8 cellular contexts compared by ENCODE assay signal in genomic region chr9:113219186-113219936, GRCh38. TPM values are rescaled to one million over a fixed set of nuclear protein-coding genes. Genes with fewer than 3 reads are reported as not detected.
DNase-seq lines count a peak whose midpoint lies in the region; ATAC-seq and TF ChIP-seq lines count a peak whose summit lies in the region.

No MANE protein-coding gene starts in this region.

- peak overlapping the region; percentile 98 for H3K27ac Mint-ChIP-seq in activated T-cell treated with anti-CD3 and anti-CD28 coated beads, Interleukin-2, amount 50 U/mL, for 24 hours

- H3K4me3 ChIP-seq in SJSA1 (peak overlapping the region; percentile 67), right lobe of liver (no peak overlapping the region)

- intact Hi-C loops in right lobe of liver (cut with DNase I) = no loop called here

- H3K4me1 ChIP-seq in SJSA1 (replicated peaks) (peaks cover 28% of the 10 kb centered on the region), right lobe of liver (peaks cover 0 to 29% (median 7%) of the 10 kb centered on the region in 4 donors)

- no peak for TF ChIP-seq CTCF in right lobe of liver (IDR thresholded peaks at IDR 0.05)

- H3K27ac ChIP-seq in SJSA1 (peak overlapping the region; percentile 77), right lobe of liver (peak overlapping the region in 2 of 3 donors; percentile 7 to 80), caudate nucleus (ENCODE audit: low read depth, low read length) (no peak overlapping the region)

- H3K9me3 ChIP-seq in SJSA1 (replicated peaks) = 0 out of 2 replicates have a peak, but pooled peaks cover 2% of the 10 kb centered on the region
- no peaks in the 10 kb centered on the region for H3K9me3 ChIP-seq in right lobe of liver

- no peak for DNase-seq in activated T-cell treated with anti-CD3 and anti-CD28 coated beads, Interleukin-2, amount 50 U/mL, for 24 hours
- DNase-seq in activated T-cell treated with anti-CD3 and anti-CD28 coated beads, Interleukin-2, amount 50 U/mL, for 48 hours = no peak
- DNase-seq in SJSA1 (ENCODE audit: low read depth in 1 of 2, low spot score in 2 of 2) (peak in 1 of 2 experiments; percentile 3), right lobe of liver (no peak), caudate nucleus (lab: John Stamatoyannopoulos, UW) (no peak), DMS79 treated with DMSO at 0.1 percent for 48 hours (lab: John Stamatoyannopoulos, UW) (no peak), C1 segment of cervical spinal cord (lab: John Stamatoyannopoulos, UW) (no peak)

- H3K4me1 Mint-ChIP-seq in activated T-cell treated with anti-CD3 and anti-CD28 coated beads, Interleukin-2, amount 50 U/mL, for 24 hours (ENCODE audit: low read depth) = peaks cover 67% of the 10 kb centered on the region

- H3K4me3 Mint-ChIP-seq in activated T-cell treated with anti-CD3 and anti-CD28 coated beads, Interleukin-2, amount 50 U/mL, for 24 hours = peak overlapping the region; percentile 97

- H3K36me3 Mint-ChIP-seq in activated T-cell treated with anti-CD3 and anti-CD28 coated beads, Interleukin-2, amount 50 U/mL, for 24 hours (ENCODE audit: low read depth) = peaks cover 54% of the 10 kb centered on the region

- TF ChIP-seq POLR2A in right lobe of liver (IDR thresholded peaks at IDR 0.05) = no peak

- H3K9me3 Mint-ChIP-seq in activated T-cell treated with anti-CD3 and anti-CD28 coated beads, Interleukin-2, amount 50 U/mL, for 24 hours = no peaks in the 10 kb centered on the region

- 55% methylated on average over 3 of the region's 3 CpGs for WGBS in right lobe of liver (ENCODE audit: insufficient coverage, low coverage, low lambda C conversion rate, missing lambda C conversion rate)

- peaks cover 25% of the 10 kb centered on the region for H3K36me3 ChIP-seq in SJSA1
- H3K36me3 ChIP-seq in right lobe of liver = no peaks in the 10 kb centered on the region

- ATAC-seq in HG02943 (IDR thresholded peaks at IDR 0.05; ENCODE audit: low read depth, unreplicated experiment) = peak; percentile 30
- no peak for ATAC-seq in right lobe of liver

- H3K27me3 Mint-ChIP-seq in activated T-cell treated with anti-CD3 and anti-CD28 coated beads, Interleukin-2, amount 50 U/mL, for 24 hours = no peaks in the 10 kb centered on the region

- H3K27me3 ChIP-seq in SJSA1 (replicated peaks) (no peaks in the 10 kb centered on the region), right lobe of liver (no peaks in the 10 kb centered on the region)

RNA-seq across cellular contexts. Expression of gene FKBP15, which starts 1.7 kb away (rescaled TPM):
- 12.5 and 22.9 TPM in 2 replicates for total RNA-seq in SJSA1 (2014; rRNA removed; shearing (Covaris generic))
- 10 to 100 TPM; 11.1 to 17.2 (median 12.8) TPM for total RNA-seq in right lobe of liver

RNA-seq across cellular contexts. Expression of gene SLC31A1, which starts 2.0 kb away (rescaled TPM):
- total RNA-seq in SJSA1 (2014; rRNA removed; shearing (Covaris generic)) = 9.9 and 18.4 TPM in 2 replicates
- total RNA-seq in right lobe of liver = 10 to 100 TPM; 48.0 to 92.6 (median 71.5) TPM

RNA-seq across cellular contexts. Expression of gene CDC26, which starts 56.0 kb away (rescaled TPM):
- 33.2 and 48.3 TPM in 2 replicates for total RNA-seq in SJSA1 (2014; rRNA removed; shearing (Covaris generic))
- total RNA-seq in right lobe of liver = 10 to 100 TPM; 16.0 to 21.7 (median 18.5) TPM

RNA-seq across cellular contexts. Expression of gene PRPF4, which starts 56.1 kb away (rescaled TPM):
- total RNA-seq in SJSA1 (2014; rRNA removed; shearing (Covaris generic)) = 29.9 and 33.0 TPM in 2 replicates
- total RNA-seq in right lobe of liver = 10 to 100 TPM in 3 of 6 experiments, 1 to 10 TPM in 3; 6.9 to 13.0 (median 10.1) TPM
